ENCODE assay signal across 1 cellular context in the genomic region with DNA sequence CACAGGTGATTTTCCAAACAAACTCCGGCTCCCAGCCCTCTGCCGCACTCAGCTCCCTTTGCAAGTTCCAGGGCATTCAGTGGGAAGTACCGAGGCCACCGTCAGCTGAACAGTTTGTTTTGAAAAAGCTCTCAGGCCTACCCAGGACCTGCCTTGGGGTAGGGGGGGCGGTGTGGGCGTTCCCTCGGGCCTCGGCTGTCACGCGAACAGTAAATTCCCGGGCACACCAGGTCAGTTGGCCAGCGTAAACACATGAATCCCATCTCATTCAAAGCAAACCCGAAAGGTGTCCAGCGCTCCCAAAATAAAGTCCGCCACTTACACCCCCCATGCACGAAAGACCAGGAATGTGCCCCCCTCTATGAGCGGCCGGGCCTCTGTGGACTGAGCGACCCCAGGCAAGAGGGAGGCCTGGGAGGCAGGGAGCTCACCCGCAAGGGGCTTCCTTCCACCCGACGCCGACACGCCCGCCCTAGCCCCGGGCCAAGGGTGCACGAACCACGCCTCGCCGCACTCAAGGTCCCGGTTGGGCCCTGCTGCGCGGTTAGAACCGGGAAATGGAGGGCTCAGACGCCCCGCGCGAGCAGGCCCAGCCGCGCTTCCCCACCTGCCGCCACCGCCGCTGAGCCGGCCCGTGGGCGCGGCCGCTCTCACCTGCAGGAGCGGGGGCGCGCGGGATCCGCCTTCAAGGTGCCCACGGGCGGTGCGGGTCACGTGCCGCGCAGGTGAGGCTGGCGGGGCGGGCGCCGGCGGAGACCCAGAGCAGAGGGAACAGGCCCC.
TF ChIP-seq lines count a peak whose summit lies in the region.

A gene with protein sequence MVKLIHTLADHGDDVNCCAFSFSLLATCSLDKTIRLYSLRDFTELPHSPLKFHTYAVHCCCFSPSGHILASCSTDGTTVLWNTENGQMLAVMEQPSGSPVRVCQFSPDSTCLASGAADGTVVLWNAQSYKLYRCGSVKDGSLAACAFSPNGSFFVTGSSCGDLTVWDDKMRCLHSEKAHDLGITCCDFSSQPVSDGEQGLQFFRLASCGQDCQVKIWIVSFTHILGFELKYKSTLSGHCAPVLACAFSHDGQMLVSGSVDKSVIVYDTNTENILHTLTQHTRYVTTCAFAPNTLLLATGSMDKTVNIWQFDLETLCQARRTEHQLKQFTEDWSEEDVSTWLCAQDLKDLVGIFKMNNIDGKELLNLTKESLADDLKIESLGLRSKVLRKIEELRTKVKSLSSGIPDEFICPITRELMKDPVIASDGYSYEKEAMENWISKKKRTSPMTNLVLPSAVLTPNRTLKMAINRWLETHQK (minus strand): TSS at position 775 of the 780 bp plus-strand sequence. CDS start 3,634 bp downstream, outside the sequence.

TF ChIP-seq in K562, 482 proteins besides CTCF, POLR2A, EP300 and RAD21 (continued from another document):
- peak; percentile 53 to 57; a peak in 2 of 4 replicates for TF ChIP-seq SIN3A (IDR thresholded peaks at IDR 0.05; ENCODE audit: borderline replicate concordance in 2 of 2, control insufficient read depth in 1 of 2, low read depth in 2 of 2, low read length in 2 of 2)
- TF ChIP-seq MCM2 (IDR thresholded peaks at IDR 0.05; ENCODE audit: low read depth): no peak
- TF ChIP-seq ZNF586 (CRISPR knock-in tag; conservative IDR thresholded peaks at IDR 0.05): no peak
- TF ChIP-seq ERF (CRISPR knock-in tag; IDR thresholded peaks at IDR 0.05): no peak
- TF ChIP-seq TAF7 (tag; IDR thresholded peaks at IDR 0.05): no peak
- no peak for TF ChIP-seq SMAD3 (CRISPR knock-in tag; conservative IDR thresholded peaks at IDR 0.05)
- TF ChIP-seq PHB (CRISPR knock-in tag; IDR thresholded peaks at IDR 0.05): no peak
- no peak for TF ChIP-seq ARNT (IDR thresholded peaks at IDR 0.05)
- TF ChIP-seq MXI1 (IDR thresholded peaks at IDR 0.05; ENCODE audit: low read depth, low read length): 0 out of 2 replicates have a peak, but pooled peaks have one; percentile 9
- TF ChIP-seq, protein P1, sequence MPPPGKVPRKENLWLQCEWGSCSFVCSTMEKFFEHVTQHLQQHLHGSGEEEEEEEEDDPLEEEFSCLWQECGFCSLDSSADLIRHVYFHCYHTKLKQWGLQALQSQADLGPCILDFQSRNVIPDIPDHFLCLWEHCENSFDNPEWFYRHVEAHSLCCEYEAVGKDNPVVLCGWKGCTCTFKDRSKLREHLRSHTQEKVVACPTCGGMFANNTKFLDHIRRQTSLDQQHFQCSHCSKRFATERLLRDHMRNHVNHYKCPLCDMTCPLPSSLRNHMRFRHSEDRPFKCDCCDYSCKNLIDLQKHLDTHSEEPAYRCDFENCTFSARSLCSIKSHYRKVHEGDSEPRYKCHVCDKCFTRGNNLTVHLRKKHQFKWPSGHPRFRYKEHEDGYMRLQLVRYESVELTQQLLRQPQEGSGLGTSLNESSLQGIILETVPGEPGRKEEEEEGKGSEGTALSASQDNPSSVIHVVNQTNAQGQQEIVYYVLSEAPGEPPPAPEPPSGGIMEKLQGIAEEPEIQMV (tag; conservative IDR thresholded peaks at IDR 0.05; ENCODE audit: low read depth): no peak
- TF ChIP-seq, protein P2, sequence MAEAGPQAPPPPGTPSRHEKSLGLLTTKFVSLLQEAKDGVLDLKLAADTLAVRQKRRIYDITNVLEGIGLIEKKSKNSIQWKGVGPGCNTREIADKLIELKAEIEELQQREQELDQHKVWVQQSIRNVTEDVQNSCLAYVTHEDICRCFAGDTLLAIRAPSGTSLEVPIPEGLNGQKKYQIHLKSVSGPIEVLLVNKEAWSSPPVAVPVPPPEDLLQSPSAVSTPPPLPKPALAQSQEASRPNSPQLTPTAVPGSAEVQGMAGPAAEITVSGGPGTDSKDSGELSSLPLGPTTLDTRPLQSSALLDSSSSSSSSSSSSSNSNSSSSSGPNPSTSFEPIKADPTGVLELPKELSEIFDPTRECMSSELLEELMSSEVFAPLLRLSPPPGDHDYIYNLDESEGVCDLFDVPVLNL (CRISPR knock-in tag; IDR thresholded peaks at IDR 0.05; ENCODE audit: low read depth): no peak
- no peak for TF ChIP-seq ZNF354B (CRISPR knock-in tag; IDR thresholded peaks at IDR 0.05)
- TF ChIP-seq JUN (IDR thresholded peaks at IDR 0.05; ENCODE audit: borderline replicate concordance, low read depth, low read length): no peak; the same call in 1 of the 2 replicates
- TF ChIP-seq JUN (CRISPR knock-in tag; IDR thresholded peaks at IDR 0.05; ENCODE audit: borderline replicate concordance): peak; percentile 38; the same call in 1 of the 2 replicates
- no peak for TF ChIP-seq BRCA1 (IDR thresholded peaks at IDR 0.05)
- 0 out of 2 replicates have a peak, but pooled peaks have one; percentile 64 for TF ChIP-seq BRCA1 (CRISPR knock-in tag; IDR thresholded peaks at IDR 0.05)
- TF ChIP-seq, protein P3, sequence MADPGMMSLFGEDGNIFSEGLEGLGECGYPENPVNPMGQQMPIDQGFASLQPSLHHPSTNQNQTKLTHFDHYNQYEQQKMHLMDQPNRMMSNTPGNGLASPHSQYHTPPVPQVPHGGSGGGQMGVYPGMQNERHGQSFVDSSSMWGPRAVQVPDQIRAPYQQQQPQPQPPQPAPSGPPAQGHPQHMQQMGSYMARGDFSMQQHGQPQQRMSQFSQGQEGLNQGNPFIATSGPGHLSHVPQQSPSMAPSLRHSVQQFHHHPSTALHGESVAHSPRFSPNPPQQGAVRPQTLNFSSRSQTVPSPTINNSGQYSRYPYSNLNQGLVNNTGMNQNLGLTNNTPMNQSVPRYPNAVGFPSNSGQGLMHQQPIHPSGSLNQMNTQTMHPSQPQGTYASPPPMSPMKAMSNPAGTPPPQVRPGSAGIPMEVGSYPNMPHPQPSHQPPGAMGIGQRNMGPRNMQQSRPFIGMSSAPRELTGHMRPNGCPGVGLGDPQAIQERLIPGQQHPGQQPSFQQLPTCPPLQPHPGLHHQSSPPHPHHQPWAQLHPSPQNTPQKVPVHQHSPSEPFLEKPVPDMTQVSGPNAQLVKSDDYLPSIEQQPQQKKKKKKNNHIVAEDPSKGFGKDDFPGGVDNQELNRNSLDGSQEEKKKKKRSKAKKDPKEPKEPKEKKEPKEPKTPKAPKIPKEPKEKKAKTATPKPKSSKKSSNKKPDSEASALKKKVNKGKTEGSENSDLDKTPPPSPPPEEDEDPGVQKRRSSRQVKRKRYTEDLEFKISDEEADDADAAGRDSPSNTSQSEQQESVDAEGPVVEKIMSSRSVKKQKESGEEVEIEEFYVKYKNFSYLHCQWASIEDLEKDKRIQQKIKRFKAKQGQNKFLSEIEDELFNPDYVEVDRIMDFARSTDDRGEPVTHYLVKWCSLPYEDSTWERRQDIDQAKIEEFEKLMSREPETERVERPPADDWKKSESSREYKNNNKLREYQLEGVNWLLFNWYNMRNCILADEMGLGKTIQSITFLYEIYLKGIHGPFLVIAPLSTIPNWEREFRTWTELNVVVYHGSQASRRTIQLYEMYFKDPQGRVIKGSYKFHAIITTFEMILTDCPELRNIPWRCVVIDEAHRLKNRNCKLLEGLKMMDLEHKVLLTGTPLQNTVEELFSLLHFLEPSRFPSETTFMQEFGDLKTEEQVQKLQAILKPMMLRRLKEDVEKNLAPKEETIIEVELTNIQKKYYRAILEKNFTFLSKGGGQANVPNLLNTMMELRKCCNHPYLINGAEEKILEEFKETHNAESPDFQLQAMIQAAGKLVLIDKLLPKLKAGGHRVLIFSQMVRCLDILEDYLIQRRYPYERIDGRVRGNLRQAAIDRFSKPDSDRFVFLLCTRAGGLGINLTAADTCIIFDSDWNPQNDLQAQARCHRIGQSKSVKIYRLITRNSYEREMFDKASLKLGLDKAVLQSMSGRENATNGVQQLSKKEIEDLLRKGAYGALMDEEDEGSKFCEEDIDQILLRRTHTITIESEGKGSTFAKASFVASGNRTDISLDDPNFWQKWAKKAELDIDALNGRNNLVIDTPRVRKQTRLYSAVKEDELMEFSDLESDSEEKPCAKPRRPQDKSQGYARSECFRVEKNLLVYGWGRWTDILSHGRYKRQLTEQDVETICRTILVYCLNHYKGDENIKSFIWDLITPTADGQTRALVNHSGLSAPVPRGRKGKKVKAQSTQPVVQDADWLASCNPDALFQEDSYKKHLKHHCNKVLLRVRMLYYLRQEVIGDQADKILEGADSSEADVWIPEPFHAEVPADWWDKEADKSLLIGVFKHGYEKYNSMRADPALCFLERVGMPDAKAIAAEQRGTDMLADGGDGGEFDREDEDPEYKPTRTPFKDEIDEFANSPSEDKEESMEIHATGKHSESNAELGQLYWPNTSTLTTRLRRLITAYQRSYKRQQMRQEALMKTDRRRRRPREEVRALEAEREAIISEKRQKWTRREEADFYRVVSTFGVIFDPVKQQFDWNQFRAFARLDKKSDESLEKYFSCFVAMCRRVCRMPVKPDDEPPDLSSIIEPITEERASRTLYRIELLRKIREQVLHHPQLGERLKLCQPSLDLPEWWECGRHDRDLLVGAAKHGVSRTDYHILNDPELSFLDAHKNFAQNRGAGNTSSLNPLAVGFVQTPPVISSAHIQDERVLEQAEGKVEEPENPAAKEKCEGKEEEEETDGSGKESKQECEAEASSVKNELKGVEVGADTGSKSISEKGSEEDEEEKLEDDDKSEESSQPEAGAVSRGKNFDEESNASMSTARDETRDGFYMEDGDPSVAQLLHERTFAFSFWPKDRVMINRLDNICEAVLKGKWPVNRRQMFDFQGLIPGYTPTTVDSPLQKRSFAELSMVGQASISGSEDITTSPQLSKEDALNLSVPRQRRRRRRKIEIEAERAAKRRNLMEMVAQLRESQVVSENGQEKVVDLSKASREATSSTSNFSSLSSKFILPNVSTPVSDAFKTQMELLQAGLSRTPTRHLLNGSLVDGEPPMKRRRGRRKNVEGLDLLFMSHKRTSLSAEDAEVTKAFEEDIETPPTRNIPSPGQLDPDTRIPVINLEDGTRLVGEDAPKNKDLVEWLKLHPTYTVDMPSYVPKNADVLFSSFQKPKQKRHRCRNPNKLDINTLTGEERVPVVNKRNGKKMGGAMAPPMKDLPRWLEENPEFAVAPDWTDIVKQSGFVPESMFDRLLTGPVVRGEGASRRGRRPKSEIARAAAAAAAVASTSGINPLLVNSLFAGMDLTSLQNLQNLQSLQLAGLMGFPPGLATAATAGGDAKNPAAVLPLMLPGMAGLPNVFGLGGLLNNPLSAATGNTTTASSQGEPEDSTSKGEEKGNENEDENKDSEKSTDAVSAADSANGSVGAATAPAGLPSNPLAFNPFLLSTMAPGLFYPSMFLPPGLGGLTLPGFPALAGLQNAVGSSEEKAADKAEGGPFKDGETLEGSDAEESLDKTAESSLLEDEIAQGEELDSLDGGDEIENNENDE (IDR thresholded peaks at IDR 0.05; ENCODE audit: low read depth, low read length): no peak
- TF ChIP-seq SRSF1 (IDR thresholded peaks at IDR 0.05; ENCODE audit: low read depth, low read length): no peak
- TF ChIP-seq GTF2F1 (IDR thresholded peaks at IDR 0.05; ENCODE audit: low read depth, low read length): no peak
- TF ChIP-seq, protein P4, sequence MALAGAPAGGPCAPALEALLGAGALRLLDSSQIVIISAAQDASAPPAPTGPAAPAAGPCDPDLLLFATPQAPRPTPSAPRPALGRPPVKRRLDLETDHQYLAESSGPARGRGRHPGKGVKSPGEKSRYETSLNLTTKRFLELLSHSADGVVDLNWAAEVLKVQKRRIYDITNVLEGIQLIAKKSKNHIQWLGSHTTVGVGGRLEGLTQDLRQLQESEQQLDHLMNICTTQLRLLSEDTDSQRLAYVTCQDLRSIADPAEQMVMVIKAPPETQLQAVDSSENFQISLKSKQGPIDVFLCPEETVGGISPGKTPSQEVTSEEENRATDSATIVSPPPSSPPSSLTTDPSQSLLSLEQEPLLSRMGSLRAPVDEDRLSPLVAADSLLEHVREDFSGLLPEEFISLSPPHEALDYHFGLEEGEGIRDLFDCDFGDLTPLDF (CRISPR knock-in tag; IDR thresholded peaks at IDR 0.05): no peak; the same call in 1 of the 2 replicates
- peak; percentile 36; the same call in 1 of the 2 replicates for TF ChIP-seq NFRKB (IDR thresholded peaks at IDR 0.05; ENCODE audit: low read depth)
- no peak for TF ChIP-seq SLC30A9 (CRISPR knock-in tag; IDR thresholded peaks at IDR 0.05)
- peak; percentile 61; the same call in 1 of the 2 replicates for TF ChIP-seq ZNF12 (CRISPR knock-in tag; IDR thresholded peaks at IDR 0.05)
